In genomic region chr2:210421916-210422315, GRCh38 we compare ENCODE assay signal across 17 cellular contexts. TPM values are rescaled to one million over a fixed set of nuclear protein-coding genes. Genes with fewer than 3 reads are reported as not detected.
DNase-seq lines count a peak whose midpoint lies in the region; ATAC-seq, FAIRE-seq and TF ChIP-seq lines count a peak whose summit lies in the region.
"Had no signal": no experiment of that assay in that cellular context is flagged by ENCODE, and none has a peak within 500 bp of the region (broad histone marks: within the 10 kb centered on the region; RNA-seq: fewer than 3 reads in every experiment).

No MANE protein-coding gene starts in this region.

- intact Hi-C loops in HepG2 (cut with micrococcal nuclease; ENCODE audit: unreplicated experiment) = no loop called here
- intact Hi-C loops in right lobe of liver (cut with DNase I) = no loop called here

- in situ Hi-C loops in HepG2 (cut with HindIII; ENCODE audit: extremely low pct_ligation_motif_present, low pct_unique_long_range_greater_than_20kb) (no loop called here), SK-MEL-5 (cut with HindIII; ENCODE audit: low pct_unique_long_range_greater_than_20kb, low sequenced_read_pairs) (no loop called here)

- no peaks in the 10 kb centered on the region for H3K9me2 ChIP-seq in Karpas-422 (replicated peaks; ENCODE audit: insufficient read depth, low read length)

- no peak for TF ChIP-seq CTCF in HepG2 (CRISPR knock-in tag; IDR thresholded peaks at IDR 0.05)
- TF ChIP-seq CTCF in right lobe of liver (IDR thresholded peaks at IDR 0.05) = no peak
- TF ChIP-seq CTCF in fibroblast of the aortic adventitia (IDR thresholded peaks at IDR 0.05; ENCODE audit: insufficient read depth, low read length) = no peak

- CTCF ChIA-PET in HepG2 (lab: Yijun Ruan, JAX; ENCODE audit: low intra/inter-chr PET ratio, low total read pairs) = no interaction called here

- H3K79me2 ChIP-seq in HepG2 (ENCODE audit: insufficient read depth, low read length) = no peaks in the 10 kb centered on the region
- no peaks in the 10 kb centered on the region for H3K79me2 ChIP-seq in Karpas-422 (ENCODE audit: low read length)

- TF ChIP-seq POLR2A in HepG2 (IDR thresholded peaks at IDR 0.05; ENCODE audit: insufficient read depth in 1 of 2, low read depth in 2 of 2, low read length in 2 of 2) (no peak), right lobe of liver (IDR thresholded peaks at IDR 0.05) (no peak)

- no peak for TF ChIP-seq EP300 in HepG2 (IDR thresholded peaks at IDR 0.05; ENCODE audit: low read depth in 2 of 2, low read length in 2 of 2)
- TF ChIP-seq EP300 in HepG2 (CRISPR knock-in tag; IDR thresholded peaks at IDR 0.05; ENCODE audit: borderline replicate concordance) = no peak

- no peak for FAIRE-seq in HepG2 (lab: Jason Lieb, UNC)

- H3K9me3 ChIP-seq in HepG2 (ENCODE audit: low read length) (peaks cover 5% of the 10 kb centered on the region; the same call in 1 of the 2 replicates), right lobe of liver (no peaks in the 10 kb centered on the region), Karpas-422 (ENCODE audit: low read length) (no peaks in the 10 kb centered on the region)
- H3K9me3 ChIP-seq: BE2C, prostate gland had no signal

- ATAC-seq in HepG2 (peak; percentile 90), right lobe of liver (no peak), HG02870 (IDR thresholded peaks at IDR 0.05; ENCODE audit: unreplicated experiment) (no peak)

- no peak overlapping the region for H3K27ac ChIP-seq in HepG2 (ENCODE audit: extremely low read length, insufficient read depth, low read length)
- H3K27ac ChIP-seq in right lobe of liver = no peak overlapping the region
- H3K27ac ChIP-seq in Karpas-422 (ENCODE audit: low read length) = no peak overlapping the region
- H3K27ac ChIP-seq: heart right ventricle, prostate gland, tibial artery had no signal

- WGBS in HepG2 (ENCODE audit: low lambda C conversion rate) = 8% methylated on average over 3 of the region's 3 CpGs
- 48% methylated on average over 3 of the region's 3 CpGs for WGBS in right lobe of liver (ENCODE audit: insufficient coverage, low coverage, low lambda C conversion rate, missing lambda C conversion rate)

- H3K4me2 ChIP-seq in HepG2 (ENCODE audit: low read depth, low read length) (peak overlapping the region; percentile 10; the same call in 1 of the 2 replicates), Karpas-422 (ENCODE audit: low read depth, low read length, poor library complexity, severe bottlenecking) (no peak overlapping the region)

- DNase-seq in HepG2 (ENCODE audit: low spot score) (peak; percentile 9), right lobe of liver (no peak), SK-MEL-5 (ENCODE audit: low read depth, low spot score) (peak; percentile 30), fibroblast of the aortic adventitia (ENCODE audit: low read depth) (peak; percentile 26), Karpas-422 (no peak), GDM1 (lab: John Stamatoyannopoulos, UW) (no peak)
- DNase-seq in activated effector memory CD4-positive, alpha-beta T cell treated with anti-CD3 and anti-CD28 coated beads, Interleukin-2, amount 50 U/mL, for 16 hours = no peak
- DNase-seq: activated CD4-positive, alpha-beta T cell treated with anti-CD3 and anti-CD28 coated beads for 4 hours; activated naive CD4-positive, alpha-beta T cell treated with Interleukin-2 at 50 U/mL for 16 hours; BE2C; HCEC 1CT; heart right ventricle; KG1; RPMI8226; tibial artery had no signal

- POLR2A ChIA-PET in HepG2 (lab: Yijun Ruan, JAX) = no interaction called here

- H3K36me3 ChIP-seq in HepG2 (replicated peaks in 1 of 2; ENCODE audit: control insufficient read depth in 1 of 2, insufficient read depth in 2 of 2, low read length in 2 of 2) (no peaks in the 10 kb centered on the region), right lobe of liver (no peaks in the 10 kb centered on the region), Karpas-422 (ENCODE audit: insufficient read depth, low read length) (no peaks in the 10 kb centered on the region)
- H3K36me3 ChIP-seq: BE2C, heart right ventricle, prostate gland had no signal

- no TSS peak for BruUV-seq in HepG2 (replicated peaks; lab: Mats Ljungman, UMichigan)

- no peak overlapping the region for H2AFZ ChIP-seq in HepG2 (ENCODE audit: low read length)
- H2AFZ ChIP-seq in Karpas-422 (ENCODE audit: low read length) = no peak overlapping the region

- H4K20me1 ChIP-seq in HepG2 (ENCODE audit: insufficient read depth, low read length) (no peaks in the 10 kb centered on the region), Karpas-422 (ENCODE audit: insufficient read depth, low read depth, low read length) (no peaks in the 10 kb centered on the region)

- H3K4me1 ChIP-seq in HepG2 (ENCODE audit: insufficient read depth, low read length) (peaks cover 5% of the 10 kb centered on the region; the same call in 1 of the 2 replicates), right lobe of liver (no peaks in the 10 kb centered on the region), Karpas-422 (ENCODE audit: low read length) (no peaks in the 10 kb centered on the region)
- H3K4me1 ChIP-seq: BE2C, prostate gland, tibial artery had no signal

- no peak for TF ChIP-seq RAD21 in HepG2 (CRISPR knock-in tag; IDR thresholded peaks at IDR 0.05)

- no peaks in the 10 kb centered on the region for H3K27me3 ChIP-seq in HepG2 (ENCODE audit: control insufficient read depth in 1 of 2, insufficient read depth in 2 of 2, low read length in 2 of 2)
- H3K27me3 ChIP-seq in right lobe of liver = no peaks in the 10 kb centered on the region
- no peaks in the 10 kb centered on the region for H3K27me3 ChIP-seq in Karpas-422 (ENCODE audit: low read length)
- H3K27me3 ChIP-seq: BE2C, heart right ventricle, tibial artery had no signal

- H3K4me3 ChIP-seq in HepG2 (replicated peaks in 1 of 3; ENCODE audit: insufficient read depth in 1 of 3, low read depth in 2 of 3, low read length in 3 of 3) (no peak overlapping the region), right lobe of liver (no peak overlapping the region), fibroblast of the aortic adventitia (ENCODE audit: low read depth, low read length) (no peak overlapping the region), Karpas-422 (ENCODE audit: low read length) (no peak overlapping the region)
- H3K4me3 ChIP-seq: heart right ventricle, prostate gland, tibial artery had no signal

- H3K9ac ChIP-seq in HepG2 (ENCODE audit: insufficient read depth, low read depth, low read length) (no peak overlapping the region), Karpas-422 (ENCODE audit: low read length) (no peak overlapping the region)

TF ChIP-seq in HepG2, 621 proteins besides CTCF, POLR2A, EP300 and RAD21:
- TF ChIP-seq TFAP4 (IDR thresholded peaks at IDR 0.05; ENCODE audit: borderline replicate concordance, low read depth) (peak; percentile 61; the same call in 1 of the 2 replicates), ZFP90 (CRISPR knock-in tag; IDR thresholded peaks at IDR 0.05; ENCODE audit: borderline replicate concordance) (no peak)

RNA-seq across cellular contexts. Expression of gene LANCL1, which starts 54.6 kb away (rescaled TPM):
- total RNA-seq in HepG2 (2016; rRNA removed; fragmentation: Illumina TruSeq; extraction: Trizol) = 67.7 and 111 TPM in 2 replicates
- total RNA-seq in HepG2 (2016; cell fraction: cytosol; rRNA removed; fragmentation: Illumina TruSeq; extraction: Trizol; ENCODE audit: low read depth) = 4.6 and 5.6 TPM in 2 replicates
- 67.1 and 103 TPM in 2 replicates for total RNA-seq in HepG2 (2016; cell fraction: insoluble cytoplasmic fraction; rRNA removed; fragmentation: Illumina TruSeq; extraction: Trizol)
- total RNA-seq in HepG2 (2016; cell fraction: membrane; rRNA removed; fragmentation: Illumina TruSeq; extraction: Trizol) = 19.3 and 21.2 TPM in 2 replicates
- 56.5 and 56.7 TPM in 2 replicates for total RNA-seq in HepG2 (2016; cell fraction: nucleus; rRNA removed; fragmentation: Illumina TruSeq; extraction: Trizol)
- 45.4 and 53.5 TPM in 2 replicates for polyA plus RNA-seq in HepG2 (2011; rRNA removed)
- 34.1 and 42.0 TPM in 2 replicates for polyA plus RNA-seq in HepG2 (2011; cell fraction: cytosol; rRNA removed)
- 34.7 and 38.4 TPM in 2 replicates for polyA plus RNA-seq in HepG2 (2011; cell fraction: nucleus; rRNA removed)
- polyA plus RNA-seq in HepG2 (2012) = 33.4 and 41.5 TPM in 2 replicates
- polyA plus RNA-seq in HepG2 (2016; cell fraction: cytosol; fragmentation: Illumina TruSeq; extraction: Trizol; ENCODE audit: low read depth) = 3.3 and 3.5 TPM in 2 replicates
- polyA plus RNA-seq in HepG2 (2016; cell fraction: insoluble cytoplasmic fraction; fragmentation: Illumina TruSeq; extraction: Trizol; ENCODE audit: low read depth) = 83.5 and 85.9 TPM in 2 replicates
- 8.6 and 10.0 TPM in 2 replicates for polyA plus RNA-seq in HepG2 (2016; cell fraction: membrane; fragmentation: Illumina TruSeq; extraction: Trizol; ENCODE audit: low read depth)
- 62.4 and 65.7 TPM in 2 replicates for polyA plus RNA-seq in HepG2 (2016; cell fraction: nucleus; fragmentation: Illumina TruSeq; extraction: Trizol; ENCODE audit: insufficient read depth, low read depth)
- 86.1 and 162 TPM in 2 replicates for polyA minus RNA-seq in HepG2 (2011; rRNA and poly(A)+ RNA removed; ENCODE audit: low replicate concordance)
- 56.5 and 59.2 TPM in 2 replicates for polyA minus RNA-seq in HepG2 (2011; cell fraction: cytosol; rRNA and poly(A)+ RNA removed)
- 38.0 and 44.5 TPM in 2 replicates for polyA minus RNA-seq in HepG2 (2011; cell fraction: nucleus; rRNA and poly(A)+ RNA removed)
- total RNA-seq in right lobe of liver = 10 to 100 TPM; 16.1 to 20.6 (median 17.5) TPM
- total RNA-seq in SK-MEL-5 (2014; rRNA removed; shearing (Covaris generic)) = 32.7 and 35.2 TPM in 2 replicates
- polyA plus RNA-seq in SK-MEL-5 (2015; cell fraction: cytosol; rRNA removed) = 50.8 and 63.7 TPM in 2 replicates
- polyA plus RNA-seq in SK-MEL-5 (2015; cell fraction: nucleus; rRNA removed) = 53.2 and 60.1 TPM in 2 replicates
- 46.0 and 58.2 TPM in 2 replicates for total RNA-seq in fibroblast of the aortic adventitia (ENCODE audit: low replicate concordance)
- total RNA-seq in Karpas-422 (2014; rRNA removed; shearing (Covaris generic); ENCODE audit: low replicate concordance) = 48.7 and 126 TPM in 2 replicates

Comparison
In these comparisons a context has a peak if more than half of its experiments do, and no peak if none do; other contexts are left out.
1. DNase-seq: peak in HepG2 (single experiment), SK-MEL-5 (single experiment) and fibroblast of the aortic adventitia (single experiment); none in right lobe of liver (0 of 3), Karpas-422 (single experiment), GDM1 (single experiment) and activated effector memory CD4-positive, alpha-beta T cell treated with anti-CD3 and anti-CD28 coated beads, Interleukin-2, amount 50 U/mL, for 16 hours (single experiment).